Comparison of ENCODE assay signal across 1 cellular context in the genomic region with DNA sequence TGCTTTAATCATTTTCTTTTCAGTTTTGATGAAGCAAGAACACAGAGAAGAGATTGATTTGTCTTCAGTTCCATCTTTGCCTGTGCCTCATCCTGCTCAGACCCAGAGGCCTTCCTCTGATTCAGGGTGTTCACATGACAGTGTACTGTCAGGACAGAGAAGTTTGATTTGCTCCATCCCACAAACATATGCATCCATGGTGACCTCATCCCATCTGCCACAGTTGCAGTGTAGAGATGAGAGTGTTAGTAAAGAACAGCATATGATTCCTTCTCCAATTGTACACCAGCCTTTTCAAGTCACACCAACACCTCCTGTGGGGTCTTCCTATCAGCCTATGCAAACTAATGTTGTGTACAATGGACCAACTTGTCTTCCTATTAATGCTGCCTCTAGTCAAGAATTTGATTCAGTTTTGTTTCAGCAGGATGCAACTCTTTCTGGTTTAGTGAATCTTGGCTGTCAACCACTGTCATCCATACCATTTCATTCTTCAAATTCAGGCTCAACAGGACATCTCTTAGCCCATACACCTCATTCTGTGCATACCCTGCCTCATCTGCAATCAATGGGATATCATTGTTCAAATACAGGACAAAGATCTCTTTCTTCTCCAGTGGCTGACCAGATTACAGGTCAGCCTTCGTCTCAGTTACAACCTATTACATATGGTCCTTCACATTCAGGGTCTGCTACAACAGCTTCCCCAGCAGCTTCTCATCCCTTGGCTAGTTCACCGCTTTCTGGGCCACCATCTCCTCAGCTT.
TF ChIP-seq lines count a peak whose summit lies in the region.

No MANE protein-coding gene starts in this region.

TF ChIP-seq in K562, 482 proteins besides CTCF, POLR2A, EP300 and RAD21:
- TF ChIP-seq HMG20B (CRISPR knock-in tag; IDR thresholded peaks at IDR 0.05) (no peak), ELF4 (CRISPR knock-in tag; IDR thresholded peaks at IDR 0.05) (no peak), XRCC5 (IDR thresholded peaks at IDR 0.05; ENCODE audit: low read depth, low read length) (no peak), ESRRA (IDR thresholded peaks at IDR 0.05; ENCODE audit: borderline replicate concordance, low read depth) (no peak), HCFC1 (IDR thresholded peaks at IDR 0.05; ENCODE audit: low read depth, low read length) (no peak), SMARCA5 (IDR thresholded peaks at IDR 0.05) (no peak), TEAD2 (tag; IDR thresholded peaks at IDR 0.05) (no peak), MCM2 (IDR thresholded peaks at IDR 0.05; ENCODE audit: low read depth) (no peak), ZC3H8 (IDR thresholded peaks at IDR 0.05) (no peak)
- TF ChIP-seq, protein P1, sequence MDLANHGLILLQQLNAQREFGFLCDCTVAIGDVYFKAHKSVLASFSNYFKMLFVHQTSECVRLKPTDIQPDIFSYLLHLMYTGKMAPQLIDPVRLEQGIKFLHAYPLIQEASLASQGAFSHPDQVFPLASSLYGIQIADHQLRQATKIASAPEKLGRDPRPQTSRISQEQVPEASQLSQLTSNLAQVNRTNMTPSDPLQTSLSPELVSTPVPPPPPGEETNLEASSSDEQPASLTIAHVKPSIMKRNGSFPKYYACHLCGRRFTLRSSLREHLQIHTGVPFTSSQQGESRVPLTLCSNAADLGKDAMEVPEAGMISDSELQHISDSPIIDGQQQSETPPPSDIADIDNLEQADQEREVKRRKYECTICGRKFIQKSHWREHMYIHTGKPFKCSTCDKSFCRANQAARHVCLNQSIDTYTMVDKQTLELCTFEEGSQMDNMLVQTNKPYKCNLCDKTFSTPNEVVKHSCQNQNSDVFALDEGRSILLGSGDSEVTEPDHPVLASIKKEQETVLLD (IDR thresholded peaks at IDR 0.05), result no peak
- TF ChIP-seq, protein P2, sequence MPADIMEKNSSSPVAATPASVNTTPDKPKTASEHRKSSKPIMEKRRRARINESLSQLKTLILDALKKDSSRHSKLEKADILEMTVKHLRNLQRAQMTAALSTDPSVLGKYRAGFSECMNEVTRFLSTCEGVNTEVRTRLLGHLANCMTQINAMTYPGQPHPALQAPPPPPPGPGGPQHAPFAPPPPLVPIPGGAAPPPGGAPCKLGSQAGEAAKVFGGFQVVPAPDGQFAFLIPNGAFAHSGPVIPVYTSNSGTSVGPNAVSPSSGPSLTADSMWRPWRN (IDR thresholded peaks at IDR 0.05; ENCODE audit: low read depth), result no peak
